Comparison of ENCODE assay signal across 12 cellular contexts in genomic region chr6:13163161-13163944, GRCh38.
"Had no signal": no experiment of that assay in that cellular context is flagged by ENCODE, and none has a peak within 500 bp of the region (broad histone marks: within the 10 kb centered on the region; RNA-seq: fewer than 3 reads in every experiment).

No MANE protein-coding gene starts in this region.

- H3K9me3 Mint-ChIP-seq: activated CD4-positive, alpha-beta memory T cell treated with anti-CD3 and anti-CD28 coated beads, Interleukin-2, amount 10 ng/mL, durations not matched to agents 7 days and 5 days; activated naive CD8-positive, alpha-beta T cell treated with anti-CD3 and anti-CD28 coated beads, Interleukin-2, amount 10 ng/mL, durations not matched to agents 7 days and 5 days; activated T-cell treated with anti-CD3 and anti-CD28 coated beads, Interleukin-2, amount 50 U/mL, for 72 hours; dendritic cell treated with granulocyte-macrophage colony-stimulating factor and Interleukin-4, amounts not matched to agents 40 ng/mL and 50 ng/mL, for 4 days had no signal

- H3K4me1 Mint-ChIP-seq: activated CD4-positive, alpha-beta T cell treated with anti-CD3 and anti-CD28 coated beads for 36 hours had no signal

- ATAC-seq: activated CD4-positive, alpha-beta T cell treated with anti-CD3 and anti-CD28 coated beads for 36 hours; activated T-cell treated with anti-CD3 and anti-CD28 coated beads, Interleukin-2, amount 50 U/mL, for 72 hours had no signal

- H3K36me3 ChIP-seq: tibial artery, WERI-Rb-1 had no signal

- DNase-seq: activated CD4-positive, alpha-beta memory T cell treated with anti-CD3 and anti-CD28 coated beads, Interleukin-2, amount 10 ng/mL, durations not matched to agents 7 days and 5 days; activated CD4-positive, alpha-beta T cell treated with anti-CD3 and anti-CD28 coated beads for 36 hours; activated naive CD8-positive, alpha-beta T cell treated with anti-CD3 and anti-CD28 coated beads, Interleukin-2, amount 10 ng/mL, durations not matched to agents 7 days and 5 days; activated T-cell treated with anti-CD3 and anti-CD28 coated beads, Interleukin-2, amount 50 U/mL, for 72 hours; anterior cingulate cortex; cerebellar nuclear complex; hippocampal formation; tibial artery; WERI-Rb-1 had no signal

- H3K27ac ChIP-seq: parathyroid adenoma, skin epidermis, tibial artery, WERI-Rb-1 had no signal

- H3K4me1 ChIP-seq: parathyroid adenoma had no signal

- H3K4me3 ChIP-seq: skin epidermis, tibial artery had no signal

- H3K9me3 ChIP-seq: tibial artery had no signal

- H3K27me3 ChIP-seq: tibial artery had no signal

- H3K4me3 Mint-ChIP-seq: activated CD4-positive, alpha-beta memory T cell treated with anti-CD3 and anti-CD28 coated beads, Interleukin-2, amount 10 ng/mL, durations not matched to agents 7 days and 5 days; activated CD4-positive, alpha-beta T cell treated with anti-CD3 and anti-CD28 coated beads for 36 hours; activated naive CD8-positive, alpha-beta T cell treated with anti-CD3 and anti-CD28 coated beads, Interleukin-2, amount 10 ng/mL, durations not matched to agents 7 days and 5 days; activated T-cell treated with anti-CD3 and anti-CD28 coated beads, Interleukin-2, amount 50 U/mL, for 72 hours; dendritic cell treated with granulocyte-macrophage colony-stimulating factor and Interleukin-4, amounts not matched to agents 40 ng/mL and 50 ng/mL, for 4 days had no signal

- H3K27ac Mint-ChIP-seq: activated CD4-positive, alpha-beta memory T cell treated with anti-CD3 and anti-CD28 coated beads, Interleukin-2, amount 10 ng/mL, durations not matched to agents 7 days and 5 days; activated CD4-positive, alpha-beta T cell treated with anti-CD3 and anti-CD28 coated beads for 36 hours; activated naive CD8-positive, alpha-beta T cell treated with anti-CD3 and anti-CD28 coated beads, Interleukin-2, amount 10 ng/mL, durations not matched to agents 7 days and 5 days; activated T-cell treated with anti-CD3 and anti-CD28 coated beads, Interleukin-2, amount 50 U/mL, for 72 hours; dendritic cell treated with granulocyte-macrophage colony-stimulating factor and Interleukin-4, amounts not matched to agents 40 ng/mL and 50 ng/mL, for 4 days had no signal

- H3K36me3 Mint-ChIP-seq: activated naive CD8-positive, alpha-beta T cell treated with anti-CD3 and anti-CD28 coated beads, Interleukin-2, amount 10 ng/mL, durations not matched to agents 7 days and 5 days had no signal
